In the genomic region with DNA sequence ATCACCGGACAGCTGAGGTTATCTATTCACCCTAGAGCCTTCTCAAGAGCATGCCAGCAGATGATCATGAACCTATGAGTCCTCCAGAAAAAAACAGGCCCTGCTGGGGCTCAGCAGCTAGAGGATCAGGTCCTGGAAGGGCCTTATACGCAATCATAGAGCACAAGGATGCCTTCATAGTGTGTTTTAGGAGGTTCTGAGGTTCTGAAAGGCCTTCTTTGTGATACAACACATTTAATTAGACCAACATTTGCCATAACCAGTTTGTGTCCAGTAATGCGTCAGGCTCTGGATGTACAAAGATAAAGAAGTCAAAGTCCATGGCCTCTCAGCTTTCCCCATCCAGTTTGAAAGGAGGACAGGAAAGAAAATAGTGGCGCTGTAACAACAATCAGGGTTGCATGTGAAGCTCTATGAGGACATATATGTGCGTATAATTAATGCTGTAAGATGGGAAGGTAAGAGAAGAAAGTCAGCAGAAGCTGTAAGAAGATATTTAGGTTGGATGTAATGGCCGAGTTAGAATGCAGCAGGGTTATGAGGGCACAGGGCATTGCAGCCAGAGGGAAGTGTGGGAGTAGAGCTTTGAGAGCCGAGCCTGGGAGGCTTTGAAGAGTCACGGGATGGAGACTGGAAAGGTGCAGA, we compare ENCODE assay signal across 1 cellular context.
TF ChIP-seq lines count a peak whose summit lies in the region.

No MANE protein-coding gene starts in this region.

TF ChIP-seq in HepG2, 621 proteins besides CTCF, POLR2A, EP300 and RAD21 (continued from another document and continues in another):
- TF ChIP-seq, protein P1, sequence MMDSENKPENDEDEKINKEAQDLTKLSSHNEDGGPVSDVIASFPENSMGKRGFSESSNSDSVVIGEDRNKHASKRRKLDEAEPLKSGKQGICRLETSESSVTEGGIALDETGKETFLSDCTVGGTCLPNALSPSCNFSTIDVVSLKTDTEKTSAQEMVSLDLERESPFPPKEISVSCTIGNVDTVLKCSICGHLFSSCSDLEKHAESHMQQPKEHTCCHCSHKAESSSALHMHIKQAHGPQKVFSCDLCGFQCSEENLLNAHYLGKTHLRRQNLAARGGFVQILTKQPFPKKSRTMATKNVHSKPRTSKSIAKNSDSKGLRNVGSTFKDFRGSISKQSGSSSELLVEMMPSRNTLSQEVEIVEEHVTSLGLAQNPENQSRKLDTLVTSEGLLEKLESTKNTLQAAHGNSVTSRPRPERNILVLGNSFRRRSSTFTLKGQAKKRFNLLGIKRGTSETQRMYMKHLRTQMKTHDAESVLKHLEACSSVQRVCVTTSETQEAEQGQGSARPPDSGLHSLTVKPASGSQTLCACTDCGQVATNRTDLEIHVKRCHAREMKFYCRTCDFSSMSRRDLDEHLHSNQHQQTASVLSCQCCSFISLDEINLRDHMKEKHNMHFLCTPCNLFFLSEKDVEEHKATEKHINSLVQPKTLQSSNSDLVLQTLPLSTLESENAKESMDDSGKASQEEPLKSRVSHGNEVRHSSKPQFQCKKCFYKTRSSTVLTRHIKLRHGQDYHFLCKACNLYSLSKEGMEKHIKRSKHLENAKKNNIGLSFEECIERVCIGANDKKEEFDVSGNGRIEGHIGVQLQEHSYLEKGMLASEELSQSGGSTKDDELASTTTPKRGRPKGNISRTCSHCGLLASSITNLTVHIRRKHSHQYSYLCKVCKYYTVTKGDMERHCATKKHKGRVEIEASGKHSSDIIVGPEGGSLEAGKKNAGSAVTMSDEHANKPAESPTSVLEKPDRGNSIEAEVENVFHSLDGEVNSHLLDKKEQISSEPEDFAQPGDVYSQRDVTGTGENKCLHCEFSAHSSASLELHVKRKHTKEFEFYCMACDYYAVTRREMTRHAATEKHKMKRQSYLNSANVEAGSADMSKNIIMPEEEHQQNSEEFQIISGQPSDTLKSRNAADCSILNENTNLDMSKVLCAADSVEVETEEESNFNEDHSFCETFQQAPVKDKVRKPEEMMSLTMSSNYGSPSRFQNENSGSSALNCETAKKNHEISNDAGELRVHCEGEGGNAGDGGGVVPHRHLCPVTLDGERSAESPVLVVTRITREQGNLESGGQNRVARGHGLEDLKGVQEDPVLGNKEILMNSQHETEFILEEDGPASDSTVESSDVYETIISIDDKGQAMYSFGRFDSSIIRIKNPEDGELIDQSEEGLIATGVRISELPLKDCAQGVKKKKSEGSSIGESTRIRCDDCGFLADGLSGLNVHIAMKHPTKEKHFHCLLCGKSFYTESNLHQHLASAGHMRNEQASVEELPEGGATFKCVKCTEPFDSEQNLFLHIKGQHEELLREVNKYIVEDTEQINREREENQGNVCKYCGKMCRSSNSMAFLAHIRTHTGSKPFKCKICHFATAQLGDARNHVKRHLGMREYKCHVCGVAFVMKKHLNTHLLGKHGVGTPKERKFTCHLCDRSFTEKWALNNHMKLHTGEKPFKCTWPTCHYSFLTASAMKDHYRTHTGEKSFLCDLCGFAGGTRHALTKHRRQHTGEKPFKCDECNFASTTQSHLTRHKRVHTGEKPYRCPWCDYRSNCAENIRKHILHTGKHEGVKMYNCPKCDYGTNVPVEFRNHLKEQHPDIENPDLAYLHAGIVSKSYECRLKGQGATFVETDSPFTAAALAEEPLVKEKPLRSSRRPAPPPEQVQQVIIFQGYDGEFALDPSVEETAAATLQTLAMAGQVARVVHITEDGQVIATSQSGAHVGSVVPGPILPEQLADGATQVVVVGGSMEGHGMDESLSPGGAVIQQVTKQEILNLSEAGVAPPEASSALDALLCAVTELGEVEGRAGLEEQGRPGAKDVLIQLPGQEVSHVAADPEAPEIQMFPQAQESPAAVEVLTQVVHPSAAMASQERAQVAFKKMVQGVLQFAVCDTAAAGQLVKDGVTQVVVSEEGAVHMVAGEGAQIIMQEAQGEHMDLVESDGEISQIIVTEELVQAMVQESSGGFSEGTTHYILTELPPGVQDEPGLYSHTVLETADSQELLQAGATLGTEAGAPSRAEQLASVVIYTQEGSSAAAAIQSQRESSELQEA (CRISPR knock-in tag; IDR thresholded peaks at IDR 0.05; ENCODE audit: not compliant biosample characterization) = no peak
- TF ChIP-seq NR2F1 (CRISPR knock-in tag; IDR thresholded peaks at IDR 0.05) = peak in 1 of 2 experiments; percentile 68; a peak in 1 of 4 replicates
- TF ChIP-seq HMG20A (CRISPR knock-in tag; IDR thresholded peaks at IDR 0.05; ENCODE audit: borderline replicate concordance) = peak; percentile 77; the same call in 1 of the 2 replicates
- TF ChIP-seq ZBTB42 (CRISPR knock-in tag; IDR thresholded peaks at IDR 0.05) = no peak
- TF ChIP-seq ETV5 (CRISPR knock-in tag; IDR thresholded peaks at IDR 0.05; ENCODE audit: borderline replicate concordance) = peak; percentile 50; the same call in 1 of the 2 replicates
- TF ChIP-seq FOXK1 (CRISPR knock-in tag; IDR thresholded peaks at IDR 0.05; ENCODE audit: borderline replicate concordance, low read depth) = peak; percentile 38; the same call in 1 of the 2 replicates
- TF ChIP-seq REPIN1 (CRISPR knock-in tag; IDR thresholded peaks at IDR 0.05; ENCODE audit: borderline replicate concordance, low read depth) = peak; percentile 39; the same call in 1 of the 2 replicates
- TF ChIP-seq, protein P2, sequence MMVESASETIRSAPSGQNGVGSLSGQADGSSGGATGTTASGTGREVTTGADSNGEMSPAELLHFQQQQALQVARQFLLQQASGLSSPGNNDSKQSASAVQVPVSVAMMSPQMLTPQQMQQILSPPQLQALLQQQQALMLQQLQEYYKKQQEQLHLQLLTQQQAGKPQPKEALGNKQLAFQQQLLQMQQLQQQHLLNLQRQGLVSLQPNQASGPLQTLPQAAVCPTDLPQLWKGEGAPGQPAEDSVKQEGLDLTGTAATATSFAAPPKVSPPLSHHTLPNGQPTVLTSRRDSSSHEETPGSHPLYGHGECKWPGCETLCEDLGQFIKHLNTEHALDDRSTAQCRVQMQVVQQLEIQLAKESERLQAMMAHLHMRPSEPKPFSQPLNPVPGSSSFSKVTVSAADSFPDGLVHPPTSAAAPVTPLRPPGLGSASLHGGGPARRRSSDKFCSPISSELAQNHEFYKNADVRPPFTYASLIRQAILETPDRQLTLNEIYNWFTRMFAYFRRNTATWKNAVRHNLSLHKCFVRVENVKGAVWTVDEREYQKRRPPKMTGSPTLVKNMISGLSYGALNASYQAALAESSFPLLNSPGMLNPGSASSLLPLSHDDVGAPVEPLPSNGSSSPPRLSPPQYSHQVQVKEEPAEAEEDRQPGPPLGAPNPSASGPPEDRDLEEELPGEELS (CRISPR knock-in tag; IDR thresholded peaks at IDR 0.05) = peak; percentile 55; the same call in 1 of the 2 replicates
- TF ChIP-seq, protein P3, sequence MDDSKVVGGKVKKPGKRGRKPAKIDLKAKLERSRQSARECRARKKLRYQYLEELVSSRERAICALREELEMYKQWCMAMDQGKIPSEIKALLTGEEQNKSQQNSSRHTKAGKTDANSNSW (CRISPR knock-in tag; IDR thresholded peaks at IDR 0.05; ENCODE audit: borderline replicate concordance) = no peak
- TF ChIP-seq CBX5 (CRISPR knock-in tag; IDR thresholded peaks at IDR 0.05; ENCODE audit: borderline replicate concordance) = peak; percentile 75; the same call in 1 of the 2 replicates
- 0 out of 2 replicates have a peak, but pooled peaks have one; percentile 27 for TF ChIP-seq ZFP36L1 (CRISPR knock-in tag; IDR thresholded peaks at IDR 0.05)
- TF ChIP-seq ZNF501 (CRISPR knock-in tag; IDR thresholded peaks at IDR 0.05) = 0 out of 2 replicates have a peak, but pooled peaks have one; percentile 44
- TF ChIP-seq MEF2D (CRISPR knock-in tag; IDR thresholded peaks at IDR 0.05) = peak; percentile 72; the same call in 1 of the 2 replicates
- peak; percentile 30; the same call in 1 of the 2 replicates for TF ChIP-seq ZNF556 (CRISPR knock-in tag; IDR thresholded peaks at IDR 0.05; ENCODE audit: borderline replicate concordance)
- TF ChIP-seq SOX5 (CRISPR knock-in tag; IDR thresholded peaks at IDR 0.05; ENCODE audit: borderline replicate concordance) = peak; percentile 63; the same call in 1 of the 2 replicates
- TF ChIP-seq PAX8 (CRISPR knock-in tag; IDR thresholded peaks at IDR 0.05; ENCODE audit: borderline replicate concordance) = no peak
- no peak for TF ChIP-seq SRF (IDR thresholded peaks at IDR 0.05; ENCODE audit: low read depth, low read length)
- TF ChIP-seq ZNF564 (CRISPR knock-in tag; IDR thresholded peaks at IDR 0.05) = no peak
- 0 out of 2 replicates have a peak, but pooled peaks have one; percentile 29 for TF ChIP-seq ZNF629 (CRISPR knock-in tag; conservative IDR thresholded peaks at IDR 0.05)
- TF ChIP-seq RELA (CRISPR knock-in tag; IDR thresholded peaks at IDR 0.05) = 0 out of 2 replicates have a peak, but pooled peaks have one; percentile 45
- TF ChIP-seq REL (CRISPR knock-in tag; conservative IDR thresholded peaks at IDR 0.05) = no peak
- TF ChIP-seq, protein P4, sequence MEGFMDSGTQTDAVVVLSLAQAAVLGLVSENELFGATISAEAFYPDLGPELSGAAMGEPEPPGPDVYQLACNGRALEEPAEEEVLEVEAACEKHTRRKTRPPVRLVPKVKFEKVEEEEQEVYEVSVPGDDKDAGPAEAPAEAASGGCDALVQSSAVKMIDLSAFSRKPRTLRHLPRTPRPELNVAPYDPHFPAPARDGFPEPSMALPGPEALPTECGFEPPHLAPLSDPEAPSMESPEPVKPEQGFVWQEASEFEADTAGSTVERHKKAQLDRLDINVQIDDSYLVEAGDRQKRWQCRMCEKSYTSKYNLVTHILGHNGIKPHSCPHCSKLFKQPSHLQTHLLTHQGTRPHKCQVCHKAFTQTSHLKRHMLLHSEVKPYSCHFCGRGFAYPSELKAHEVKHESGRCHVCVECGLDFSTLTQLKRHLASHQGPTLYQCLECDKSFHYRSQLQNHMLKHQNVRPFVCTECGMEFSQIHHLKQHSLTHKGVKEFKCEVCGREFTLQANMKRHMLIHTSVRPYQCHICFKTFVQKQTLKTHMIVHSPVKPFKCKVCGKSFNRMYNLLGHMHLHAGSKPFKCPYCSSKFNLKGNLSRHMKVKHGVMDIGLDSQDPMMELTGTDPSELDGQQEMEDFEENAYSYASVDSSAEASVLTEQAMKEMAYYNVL (CRISPR knock-in tag; IDR thresholded peaks at IDR 0.05; ENCODE audit: borderline replicate concordance) = peak; percentile 96
- 0 out of 2 replicates have a peak, but pooled peaks have one; percentile 77 for TF ChIP-seq ZNF557 (CRISPR knock-in tag; IDR thresholded peaks at IDR 0.05)
- peak; percentile 56 for TF ChIP-seq PHF8 (CRISPR knock-in tag; IDR thresholded peaks at IDR 0.05)
- TF ChIP-seq, protein P5, sequence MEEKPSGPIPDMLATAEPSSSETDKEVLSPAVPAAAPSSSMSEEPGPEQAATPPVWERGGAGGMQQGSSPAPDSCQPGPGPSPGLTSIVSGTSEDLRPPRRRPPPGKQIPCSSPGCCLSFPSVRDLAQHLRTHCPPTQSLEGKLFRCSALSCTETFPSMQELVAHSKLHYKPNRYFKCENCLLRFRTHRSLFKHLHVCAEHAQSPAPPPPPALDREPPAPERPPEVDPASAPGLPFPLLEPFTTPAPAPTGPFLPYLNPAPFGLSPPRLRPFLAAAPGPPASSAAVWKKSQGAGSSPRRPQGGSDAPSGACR (CRISPR knock-in tag; IDR thresholded peaks at IDR 0.05) = no peak
- peak; percentile 37; the same call in 1 of the 2 replicates for TF ChIP-seq ZNF12 (CRISPR knock-in tag; IDR thresholded peaks at IDR 0.05)
- TF ChIP-seq ASH2L (IDR thresholded peaks at IDR 0.05; ENCODE audit: insufficient read length, low read depth, low read length) = peak; percentile 98
- TF ChIP-seq, protein P6, sequence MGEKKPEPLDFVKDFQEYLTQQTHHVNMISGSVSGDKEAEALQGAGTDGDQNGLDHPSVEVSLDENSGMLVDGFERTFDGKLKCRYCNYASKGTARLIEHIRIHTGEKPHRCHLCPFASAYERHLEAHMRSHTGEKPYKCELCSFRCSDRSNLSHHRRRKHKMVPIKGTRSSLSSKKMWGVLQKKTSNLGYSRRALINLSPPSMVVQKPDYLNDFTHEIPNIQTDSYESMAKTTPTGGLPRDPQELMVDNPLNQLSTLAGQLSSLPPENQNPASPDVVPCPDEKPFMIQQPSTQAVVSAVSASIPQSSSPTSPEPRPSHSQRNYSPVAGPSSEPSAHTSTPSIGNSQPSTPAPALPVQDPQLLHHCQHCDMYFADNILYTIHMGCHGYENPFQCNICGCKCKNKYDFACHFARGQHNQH (CRISPR knock-in tag; IDR thresholded peaks at IDR 0.05) = peak; percentile 32; the same call in 1 of the 2 replicates
- TF ChIP-seq ZNF614 (CRISPR knock-in tag; IDR thresholded peaks at IDR 0.05; ENCODE audit: borderline replicate concordance) = 0 out of 2 replicates have a peak, but pooled peaks have one; percentile 82
- TF ChIP-seq, protein P7, sequence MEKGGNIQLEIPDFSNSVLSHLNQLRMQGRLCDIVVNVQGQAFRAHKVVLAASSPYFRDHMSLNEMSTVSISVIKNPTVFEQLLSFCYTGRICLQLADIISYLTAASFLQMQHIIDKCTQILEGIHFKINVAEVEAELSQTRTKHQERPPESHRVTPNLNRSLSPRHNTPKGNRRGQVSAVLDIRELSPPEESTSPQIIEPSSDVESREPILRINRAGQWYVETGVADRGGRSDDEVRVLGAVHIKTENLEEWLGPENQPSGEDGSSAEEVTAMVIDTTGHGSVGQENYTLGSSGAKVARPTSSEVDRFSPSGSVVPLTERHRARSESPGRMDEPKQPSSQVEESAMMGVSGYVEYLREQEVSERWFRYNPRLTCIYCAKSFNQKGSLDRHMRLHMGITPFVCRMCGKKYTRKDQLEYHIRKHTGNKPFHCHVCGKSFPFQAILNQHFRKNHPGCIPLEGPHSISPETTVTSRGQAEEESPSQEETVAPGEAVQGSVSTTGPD (CRISPR knock-in tag; IDR thresholded peaks at IDR 0.05) = peak; percentile 82; the same call in 1 of the 2 replicates
- no peak for TF ChIP-seq KLF9 (CRISPR knock-in tag; IDR thresholded peaks at IDR 0.05; ENCODE audit: low read depth)
- TF ChIP-seq, protein P8, sequence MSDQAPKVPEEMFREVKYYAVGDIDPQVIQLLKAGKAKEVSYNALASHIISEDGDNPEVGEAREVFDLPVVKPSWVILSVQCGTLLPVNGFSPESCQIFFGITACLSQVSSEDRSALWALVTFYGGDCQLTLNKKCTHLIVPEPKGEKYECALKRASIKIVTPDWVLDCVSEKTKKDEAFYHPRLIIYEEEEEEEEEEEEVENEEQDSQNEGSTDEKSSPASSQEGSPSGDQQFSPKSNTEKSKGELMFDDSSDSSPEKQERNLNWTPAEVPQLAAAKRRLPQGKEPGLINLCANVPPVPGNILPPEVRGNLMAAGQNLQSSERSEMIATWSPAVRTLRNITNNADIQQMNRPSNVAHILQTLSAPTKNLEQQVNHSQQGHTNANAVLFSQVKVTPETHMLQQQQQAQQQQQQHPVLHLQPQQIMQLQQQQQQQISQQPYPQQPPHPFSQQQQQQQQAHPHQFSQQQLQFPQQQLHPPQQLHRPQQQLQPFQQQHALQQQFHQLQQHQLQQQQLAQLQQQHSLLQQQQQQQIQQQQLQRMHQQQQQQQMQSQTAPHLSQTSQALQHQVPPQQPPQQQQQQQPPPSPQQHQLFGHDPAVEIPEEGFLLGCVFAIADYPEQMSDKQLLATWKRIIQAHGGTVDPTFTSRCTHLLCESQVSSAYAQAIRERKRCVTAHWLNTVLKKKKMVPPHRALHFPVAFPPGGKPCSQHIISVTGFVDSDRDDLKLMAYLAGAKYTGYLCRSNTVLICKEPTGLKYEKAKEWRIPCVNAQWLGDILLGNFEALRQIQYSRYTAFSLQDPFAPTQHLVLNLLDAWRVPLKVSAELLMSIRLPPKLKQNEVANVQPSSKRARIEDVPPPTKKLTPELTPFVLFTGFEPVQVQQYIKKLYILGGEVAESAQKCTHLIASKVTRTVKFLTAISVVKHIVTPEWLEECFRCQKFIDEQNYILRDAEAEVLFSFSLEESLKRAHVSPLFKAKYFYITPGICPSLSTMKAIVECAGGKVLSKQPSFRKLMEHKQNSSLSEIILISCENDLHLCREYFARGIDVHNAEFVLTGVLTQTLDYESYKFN (CRISPR knock-in tag; conservative IDR thresholded peaks at IDR 0.05) = peak; percentile 94
